Comparison of ENCODE assay signal across 28 cellular contexts in the genomic region with DNA sequence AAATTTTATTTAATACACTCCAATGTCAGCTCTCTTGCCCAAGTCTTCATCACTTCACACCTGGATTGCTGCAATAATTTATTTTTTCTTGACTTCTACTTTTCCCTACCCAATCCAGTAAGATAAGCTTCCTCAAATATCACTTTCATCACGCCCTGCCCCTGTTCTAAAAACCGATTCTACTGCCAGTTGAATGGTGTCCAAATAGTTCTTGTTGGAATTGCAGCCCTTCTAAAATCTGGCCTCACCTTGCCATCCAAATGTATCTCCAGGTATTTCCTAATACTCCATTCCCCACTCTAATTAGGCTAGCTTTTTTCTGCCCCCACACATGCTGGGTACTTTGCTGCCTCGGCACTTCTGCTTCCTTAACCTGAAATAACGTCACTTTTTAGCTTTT.
A peak's percentile ranks its signal among the peaks of the same experiment; 100 is the strongest.
DNase-seq lines count a peak whose midpoint lies in the region; ATAC-seq, FAIRE-seq and TF ChIP-seq lines count a peak whose summit lies in the region.
"Had no signal": no experiment of that assay in that cellular context is flagged by ENCODE, and none has a peak within 500 bp of the region (broad histone marks: within the 10 kb centered on the region; RNA-seq: fewer than 3 reads in every experiment).

No MANE protein-coding gene starts in this region.

- WGBS in liver = 48% methylated on average over 4 of the region's 4 CpGs
- 1% methylated on average over 4 of the region's 4 CpGs for WGBS in HepG2 (ENCODE audit: low lambda C conversion rate)

- no TSS peak for BruUV-seq in HepG2 (replicated peaks; lab: Mats Ljungman, UMichigan)

- peak overlapping the region; percentile 18; the same call in 1 of the 2 replicates for H3K27ac Mint-ChIP-seq in WTC11
- H3K27ac Mint-ChIP-seq: CD14-positive monocyte; CD4-positive, alpha-beta memory T cell; CD4-positive, CD25-positive, alpha-beta regulatory T cell; CD8-positive, alpha-beta memory T cell had no signal

- no peak for TF ChIP-seq POLR2A in HepG2 (IDR thresholded peaks at IDR 0.05; ENCODE audit: insufficient read depth in 1 of 2, low read depth in 2 of 2, low read length in 2 of 2)

- H3K27ac ChIP-seq in liver (ENCODE audit: low read depth in 1 of 2, low read length in 2 of 2) (no peak overlapping the region), HepG2 (ENCODE audit: extremely low read length, insufficient read depth, low read length) (no peak overlapping the region), left lung (no peak overlapping the region)
- H3K27ac ChIP-seq: BLaER1 had no signal

- peaks cover 8% of the 10 kb centered on the region for H3K36me3 Mint-ChIP-seq in WTC11
- H3K36me3 Mint-ChIP-seq: CD14-positive monocyte; CD4-positive, alpha-beta memory T cell; CD4-positive, CD25-positive, alpha-beta regulatory T cell; CD8-positive, alpha-beta memory T cell had no signal

- H3K79me2 ChIP-seq in HepG2 (ENCODE audit: insufficient read depth, low read length) = no peaks in the 10 kb centered on the region

- H3K36me3 ChIP-seq in liver (ENCODE audit: control insufficient read depth in 4 of 4, insufficient read depth in 3 of 4, low read depth in 1 of 4, low read length in 3 of 4) (no peaks in the 10 kb centered on the region), HepG2 (replicated peaks in 1 of 2; ENCODE audit: control insufficient read depth in 1 of 2, insufficient read depth in 2 of 2, low read length in 2 of 2) (no peaks in the 10 kb centered on the region), left lung (no peaks in the 10 kb centered on the region)
- H3K36me3 ChIP-seq: BE2C, BLaER1 had no signal

- POLR2A ChIA-PET in HepG2 (lab: Yijun Ruan, JAX) = no interaction called here
- POLR2A ChIA-PET in WTC11 (lab: Charles Lee) = no interaction called here

- DNase-seq in HepG2 (ENCODE audit: low spot score) = no peak
- no peak for DNase-seq in WTC11 (ENCODE audit: low spot score)
- DNase-seq in left lung = no peak
- no peak for DNase-seq in activated CD8-positive, alpha-beta memory T cell treated with anti-CD3 and anti-CD28 coated beads, Interleukin-2, amount 50 U/mL, for 48 hours
- no peak for DNase-seq in NCI-H524 (lab: John Stamatoyannopoulos, UW)
- DNase-seq in pons (ENCODE audit: low spot score) = no peak
- DNase-seq: 8988T; ACHN; BE2C; C1 segment of cervical spinal cord; CD4-positive, alpha-beta memory T cell; CD4-positive, CD25-positive, alpha-beta regulatory T cell; CD8-positive, alpha-beta memory T cell; COR-L47; DMS 273 treated with DMSO at 0.1 percent for 48 hours; DMS153; DMS53; DMS79; DND-41; EL; GDM1 had no signal

- H3K27me3 ChIP-seq in liver (ENCODE audit: control insufficient read depth in 4 of 4, insufficient read depth in 4 of 4, low read length in 3 of 4) (no peaks in the 10 kb centered on the region), HepG2 (ENCODE audit: control insufficient read depth in 1 of 2, insufficient read depth in 2 of 2, low read length in 2 of 2) (no peaks in the 10 kb centered on the region), left lung (no peaks in the 10 kb centered on the region)
- H3K27me3 ChIP-seq: BE2C, BLaER1 had no signal

- intact Hi-C loops in HepG2 (cut with micrococcal nuclease; ENCODE audit: unreplicated experiment) = no loop called here
- intact Hi-C loops in left lung (cut with DNase I) = no loop called here

- TF ChIP-seq CTCF in liver (IDR thresholded peaks at IDR 0.05; ENCODE audit: low read depth, low read length, missing input control) = no peak
- TF ChIP-seq CTCF in HepG2 (CRISPR knock-in tag; IDR thresholded peaks at IDR 0.05) = no peak
- TF ChIP-seq CTCF in WTC11 (IDR thresholded peaks at IDR 0.05) = no peak
- TF ChIP-seq CTCF in left lung (IDR thresholded peaks at IDR 0.05) = no peak

- H4K20me1 ChIP-seq in HepG2 (ENCODE audit: insufficient read depth, low read length) = no peaks in the 10 kb centered on the region
- H4K20me1 ChIP-seq: BLaER1 had no signal

- TF ChIP-seq EP300 in HepG2 (IDR thresholded peaks at IDR 0.05; ENCODE audit: low read depth in 2 of 2, low read length in 2 of 2) (no peak), HepG2 (CRISPR knock-in tag; IDR thresholded peaks at IDR 0.05; ENCODE audit: borderline replicate concordance) (no peak)

- H3K27me3 Mint-ChIP-seq in WTC11 (ENCODE audit: low read depth) = no peaks in the 10 kb centered on the region
- H3K27me3 Mint-ChIP-seq: CD4-positive, alpha-beta memory T cell; CD8-positive, alpha-beta memory T cell had no signal

- FAIRE-seq in HepG2 (lab: Jason Lieb, UNC) = no peak
- FAIRE-seq: A204.1, GM12878, GM12892, GM18507 had no signal

- CTCF ChIA-PET in HepG2 (lab: Yijun Ruan, JAX; ENCODE audit: low intra/inter-chr PET ratio, low total read pairs) = no interaction called here
- CTCF ChIA-PET in WTC11 (lab: Charles Lee) = no interaction called here

- no peak overlapping the region for H2AFZ ChIP-seq in HepG2 (ENCODE audit: low read length)

- no peak for TF ChIP-seq RAD21 in liver (IDR thresholded peaks at IDR 0.05)
- TF ChIP-seq RAD21 in HepG2 (CRISPR knock-in tag; IDR thresholded peaks at IDR 0.05) = no peak

- H3K9me3 ChIP-seq in liver (ENCODE audit: control insufficient read depth in 4 of 4, low read length in 3 of 4) (no peaks in the 10 kb centered on the region), HepG2 (ENCODE audit: low read length) (no peaks in the 10 kb centered on the region), left lung (peaks cover 0 to 4% of the 10 kb centered on the region in 2 donors)
- H3K9me3 ChIP-seq: BE2C, BLaER1 had no signal

- H3K4me1 Mint-ChIP-seq in WTC11 = no peaks in the 10 kb centered on the region
- H3K4me1 Mint-ChIP-seq: CD14-positive monocyte; CD4-positive, alpha-beta memory T cell; CD4-positive, CD25-positive, alpha-beta regulatory T cell; CD8-positive, alpha-beta memory T cell had no signal

- ATAC-seq in HepG2 (no peak), WTC11 (no peak), left lung (peak; percentile 25)
- ATAC-seq: GM12878 had no signal

- H3K9me3 Mint-ChIP-seq in WTC11 = peaks cover 7% of the 10 kb centered on the region

- H3K9ac ChIP-seq in liver (ENCODE audit: low read depth in 1 of 2, low read length in 2 of 2) (no peak overlapping the region), HepG2 (ENCODE audit: insufficient read depth, low read depth, low read length) (no peak overlapping the region)
- H3K9ac ChIP-seq: BLaER1 had no signal

- H3K4me3 ChIP-seq in liver (ENCODE audit: low read depth in 1 of 3, low read length in 3 of 3) (no peak overlapping the region), HepG2 (replicated peaks in 1 of 3; ENCODE audit: insufficient read depth in 1 of 3, low read depth in 2 of 3, low read length in 3 of 3) (no peak overlapping the region), left lung (no peak overlapping the region)
- H3K4me3 ChIP-seq: BLaER1, GM12878 had no signal

- no peak overlapping the region for H3K4me2 ChIP-seq in HepG2 (ENCODE audit: low read depth, low read length)
- H3K4me2 ChIP-seq: BLaER1 had no signal

- in situ Hi-C loops in HepG2 (cut with HindIII; ENCODE audit: extremely low pct_ligation_motif_present, low pct_unique_long_range_greater_than_20kb) = no loop called here

- no peak overlapping the region for H3K4me3 Mint-ChIP-seq in WTC11
- H3K4me3 Mint-ChIP-seq: CD14-positive monocyte; CD4-positive, alpha-beta memory T cell; CD4-positive, CD25-positive, alpha-beta regulatory T cell; CD8-positive, alpha-beta memory T cell had no signal

- peaks cover 0 to 6% (median 1%) of the 10 kb centered on the region in 4 donors for H3K4me1 ChIP-seq in liver (ENCODE audit: control insufficient read depth in 4 of 4, insufficient read depth in 4 of 4, low read length in 3 of 4)
- no peaks in the 10 kb centered on the region for H3K4me1 ChIP-seq in HepG2 (ENCODE audit: insufficient read depth, low read length)
- no peaks in the 10 kb centered on the region for H3K4me1 ChIP-seq in left lung
- H3K4me1 ChIP-seq: BE2C, BLaER1 had no signal

TF ChIP-seq in liver, 16 proteins besides CTCF, POLR2A, EP300 and RAD21:
- no peak for TF ChIP-seq TAF1 (conservative IDR thresholded peaks at IDR 0.05)
- TF ChIP-seq HNF4A (conservative IDR thresholded peaks at IDR 0.05) = peak in 1 of 2 donors; percentile 34
- peak in 1 of 2 donors; percentile 17 for TF ChIP-seq RXRA (IDR thresholded peaks at IDR 0.05)
- TF ChIP-seq YY1 (IDR thresholded peaks at IDR 0.05) = peak; percentile 15
TF ChIP-seq in liver: peak in this region for 3.

TF ChIP-seq in HepG2, 621 proteins besides CTCF, POLR2A, EP300 and RAD21:
- TF ChIP-seq ZNF317 (CRISPR knock-in tag; IDR thresholded peaks at IDR 0.05) (no peak), SMC3 (IDR thresholded peaks at IDR 0.05; ENCODE audit: low read length) (no peak), TAF1 (CRISPR knock-in tag; IDR thresholded peaks at IDR 0.05) (no peak)
TF ChIP-seq in HepG2: peak in this region for 0.

TF ChIP-seq in WTC11, 78 proteins besides CTCF, POLR2A, EP300 and RAD21 (continues in another document):
- no peak for TF ChIP-seq ZNF423 (CRISPR knock-in tag; IDR thresholded peaks at IDR 0.05)
- no peak for TF ChIP-seq SOX15 (CRISPR knock-in tag; IDR thresholded peaks at IDR 0.05)
- no peak for TF ChIP-seq ELF4 (CRISPR knock-in tag; IDR thresholded peaks at IDR 0.05; ENCODE audit: low read depth)
- no peak for TF ChIP-seq TEAD1 (CRISPR knock-in tag; IDR thresholded peaks at IDR 0.05)
- TF ChIP-seq HMGA2 (CRISPR knock-in tag; IDR thresholded peaks at IDR 0.05) = no peak
- TF ChIP-seq NFATC4 (CRISPR knock-in tag; IDR thresholded peaks at IDR 0.05) = no peak
